In genomic region chr6:29681811-29682210, GRCh38 we compare ENCODE assay signal across 23 cellular contexts. TPM values are rescaled to one million over a fixed set of nuclear protein-coding genes. Genes with fewer than 3 reads are reported as not detected.
DNase-seq lines count a peak whose midpoint lies in the region; ATAC-seq, FAIRE-seq and TF ChIP-seq lines count a peak whose summit lies in the region.
"Had no signal": no experiment of that assay in that cellular context is flagged by ENCODE, and none has a peak within 500 bp of the region (broad histone marks: within the 10 kb centered on the region; RNA-seq: fewer than 3 reads in every experiment).

No MANE protein-coding gene starts in this region.

- TF ChIP-seq CTCF in RWPE2 (IDR thresholded peaks at IDR 0.05; ENCODE audit: poor library complexity, severe bottlenecking) = no peak
- no peak for TF ChIP-seq CTCF in K562 (IDR thresholded peaks at IDR 0.05 in 2 of 3, conservative IDR thresholded peaks at IDR 0.05 in 1 of 3; ENCODE audit: insufficient read depth in 2 of 3, low read depth in 1 of 3, low read length in 3 of 3)

- no peaks in the 10 kb centered on the region for H3K36me3 Mint-ChIP-seq in activated CD8-positive, alpha-beta memory T cell treated with anti-CD3 and anti-CD28 coated beads, Interleukin-2, amount 10 ng/mL, durations not matched to agents 7 days and 5 days
- H3K36me3 Mint-ChIP-seq in stimulated activated naive B cell treated with anti-CD40 and anti-IgM and Interleukin-4, amounts not matched to agents 10 μg/mL and 1 μg/mL and 100 μg/mL, for 72 hours = peaks cover 0 to 7% of the 10 kb centered on the region in 2 donors

- H3K4me1 Mint-ChIP-seq in activated CD8-positive, alpha-beta memory T cell treated with anti-CD3 and anti-CD28 coated beads, Interleukin-2, amount 10 ng/mL, durations not matched to agents 7 days and 5 days = peaks cover 43% of the 10 kb centered on the region
- peaks cover 0 to 8% of the 10 kb centered on the region in 2 donors for H3K4me1 Mint-ChIP-seq in stimulated activated naive B cell treated with anti-CD40 and anti-IgM and Interleukin-4, amounts not matched to agents 10 μg/mL and 1 μg/mL and 100 μg/mL, for 72 hours

- no TSS peak for BruUV-seq in K562 (replicated peaks; lab: Mats Ljungman, UMichigan)

- no peak overlapping the region for H3K4me2 ChIP-seq in K562 (ENCODE audit: insufficient read depth, low read length)

- H3K9me3 ChIP-seq in RWPE2 (ENCODE audit: severe bottlenecking) = no peaks in the 10 kb centered on the region
- no peaks in the 10 kb centered on the region for H3K9me3 ChIP-seq in K562 (replicated peaks; ENCODE audit: control insufficient read depth, insufficient read depth, low read depth, low read length)
- H3K9me3 ChIP-seq: Caco-2, HAP-1 had no signal

- H3K36me3 ChIP-seq in RWPE2 (ENCODE audit: low read depth) (peaks cover 13% of the 10 kb centered on the region), K562 (ENCODE audit: control insufficient read depth, insufficient read depth, low read length) (no peaks in the 10 kb centered on the region)
- H3K36me3 ChIP-seq: HAP-1 had no signal

- no peak for TF ChIP-seq RAD21 in K562 (CRISPR knock-in tag; conservative IDR thresholded peaks at IDR 0.05 in 1 of 2, IDR thresholded peaks at IDR 0.05 in 1 of 2)

- no peaks in the 10 kb centered on the region for H3K79me2 ChIP-seq in K562 (ENCODE audit: control insufficient read depth, insufficient read depth, low read length)

- H3K4me1 ChIP-seq in RWPE2 (ENCODE audit: insufficient read depth, poor library complexity, severe bottlenecking) (peaks cover 32% of the 10 kb centered on the region), K562 (replicated peaks in 1 of 2; ENCODE audit: control insufficient read depth in 2 of 2, insufficient read depth in 2 of 2, low read length in 2 of 2) (peaks cover 0 to 9% of the 10 kb centered on the region in 2 experiments; a peak in 2 of 5 replicates)
- H3K4me1 ChIP-seq: Caco-2, HAP-1 had no signal

- FAIRE-seq in K562 (lab: Jason Lieb, UNC) = peak; percentile 23
- FAIRE-seq: D721Med, G401.6, GM12891, GM18507 had no signal

- no peak overlapping the region for H3K9ac ChIP-seq in K562 (ENCODE audit: insufficient read depth in 1 of 2, low read depth in 2 of 2, low read length in 2 of 2)
- H3K9ac ChIP-seq: GM23248 had no signal

- no peak overlapping the region for H3K27ac Mint-ChIP-seq in activated CD8-positive, alpha-beta memory T cell treated with anti-CD3 and anti-CD28 coated beads, Interleukin-2, amount 10 ng/mL, durations not matched to agents 7 days and 5 days
- H3K27ac Mint-ChIP-seq in stimulated activated naive B cell treated with anti-CD40 and anti-IgM and Interleukin-4, amounts not matched to agents 10 μg/mL and 1 μg/mL and 100 μg/mL, for 72 hours = peak overlapping the region; percentile 14
- H3K27ac Mint-ChIP-seq: CD4-positive, alpha-beta T cell had no signal

- H3K4me3 ChIP-seq in RWPE2 (ENCODE audit: severe bottlenecking) = no peak overlapping the region
- H3K4me3 ChIP-seq in K562 = no peak overlapping the region
- H3K4me3 ChIP-seq: GM23248, HAP-1 had no signal

- in situ Hi-C loops in K562 (cut with MboI) = no loop called here

- H3K27me3 ChIP-seq in RWPE2 (ENCODE audit: insufficient read depth, poor library complexity, severe bottlenecking) = no peaks in the 10 kb centered on the region
- peaks cover 13 to 30% of the 10 kb centered on the region in 2 experiments; a peak in 4 of 5 replicates for H3K27me3 ChIP-seq in K562 (ENCODE audit: control insufficient read depth in 2 of 2, insufficient read depth in 2 of 2, low read length in 2 of 2)

- DNase-seq in activated CD8-positive, alpha-beta memory T cell treated with anti-CD3 and anti-CD28 coated beads, Interleukin-2, amount 10 ng/mL, durations not matched to agents 7 days and 5 days = no peak
- no peak for DNase-seq in activated CD8-positive, alpha-beta memory T cell treated with anti-CD3 and anti-CD28 coated beads, Interleukin-2, amount 50 U/mL, for 48 hours
- no peak for DNase-seq in RWPE2 (ENCODE audit: low spot score)
- no peak for DNase-seq in K562 (ENCODE audit: extremely low read depth in 1 of 4, low spot score in 3 of 4)
- DNase-seq in stimulated activated naive B cell treated with anti-CD40 and anti-IgM and Interleukin-4, amounts not matched to agents 10 μg/mL and 1 μg/mL and 100 μg/mL, for 72 hours = no peak
- DNase-seq in NCI-H82 (lab: John Stamatoyannopoulos, UW) = no peak
- no peak for DNase-seq in SHP77 (lab: John Stamatoyannopoulos, UW)
- DNase-seq: 8988T; Caco-2; CD4-positive, alpha-beta T cell; GM23248 had no signal

- no peak overlapping the region for H2AFZ ChIP-seq in K562 (ENCODE audit: low read depth, low read length)
- H2AFZ ChIP-seq: GM23248 had no signal

- TF ChIP-seq POLR2A in K562 (conservative IDR thresholded peaks at IDR 0.05) = no peak

- intact Hi-C loops in K562 (cut with micrococcal nuclease) = no loop called here

- POLR2A ChIA-PET in K562 (lab: Yijun Ruan, JAX) = interaction anchor here (0.8 kb wide), 1 partner anchor 25 kb away, joined by 5 read pairs; no protein-coding TSS in a partner anchor

- 27% methylated on average over 8 of the region's 8 CpGs for WGBS in K562 (ENCODE audit: insufficient coverage, low coverage, missing lambda C conversion rate)

- no peak for ATAC-seq in activated CD8-positive, alpha-beta memory T cell treated with anti-CD3 and anti-CD28 coated beads, Interleukin-2, amount 10 ng/mL, durations not matched to agents 7 days and 5 days
- ATAC-seq in RWPE2 (ENCODE audit: low read depth) (no peak), K562 (no peak), HG03520 (IDR thresholded peaks at IDR 0.05; ENCODE audit: unreplicated experiment) (no peak)
- ATAC-seq in stimulated activated naive B cell treated with anti-CD40 and anti-IgM and Interleukin-4, amounts not matched to agents 10 μg/mL and 1 μg/mL and 100 μg/mL, for 72 hours (replicated peaks) = no peak

- H3K27ac ChIP-seq in RWPE2 (ENCODE audit: poor library complexity, severe bottlenecking) = peak overlapping the region; percentile 95
- no peak overlapping the region for H3K27ac ChIP-seq in K562 (ENCODE audit: extremely low read depth, low read depth, low read length)
- H3K27ac ChIP-seq: C4-2B, GM23248 had no signal

- CTCF ChIA-PET in activated CD8-positive, alpha-beta memory T cell treated with anti-CD3 and anti-CD28 coated beads, Interleukin-2, amount 10 ng/mL, durations not matched to agents 7 days and 5 days (lab: Charles Lee) = interaction anchor here (0.8 to 2.7 kb wide), 4 partner anchors 15 to 32 kb away, joined by 3 to 14 read pairs (median 10); no protein-coding TSS in a partner anchor
- CTCF ChIA-PET in K562 (lab: Yijun Ruan, JAX; ENCODE audit: low intra/inter-chr PET ratio) = no interaction called here

- peak overlapping the region; percentile 11 for H3K4me3 Mint-ChIP-seq in activated CD8-positive, alpha-beta memory T cell treated with anti-CD3 and anti-CD28 coated beads, Interleukin-2, amount 10 ng/mL, durations not matched to agents 7 days and 5 days
- no peak overlapping the region for H3K4me3 Mint-ChIP-seq in stimulated activated naive B cell treated with anti-CD40 and anti-IgM and Interleukin-4, amounts not matched to agents 10 μg/mL and 1 μg/mL and 100 μg/mL, for 72 hours
- H3K4me3 Mint-ChIP-seq: CD4-positive, alpha-beta T cell had no signal

- no peaks in the 10 kb centered on the region for H3K9me3 Mint-ChIP-seq in activated CD8-positive, alpha-beta memory T cell treated with anti-CD3 and anti-CD28 coated beads, Interleukin-2, amount 10 ng/mL, durations not matched to agents 7 days and 5 days (ENCODE audit: low read depth)
- H3K9me3 Mint-ChIP-seq in stimulated activated naive B cell treated with anti-CD40 and anti-IgM and Interleukin-4, amounts not matched to agents 10 μg/mL and 1 μg/mL and 100 μg/mL, for 72 hours = no peaks in the 10 kb centered on the region
- H3K9me3 Mint-ChIP-seq: CD4-positive, alpha-beta T cell had no signal

- peaks cover 4% of the 10 kb centered on the region for H3K27me3 Mint-ChIP-seq in activated CD8-positive, alpha-beta memory T cell treated with anti-CD3 and anti-CD28 coated beads, Interleukin-2, amount 10 ng/mL, durations not matched to agents 7 days and 5 days
- peaks cover 8 to 23% of the 10 kb centered on the region in 2 donors for H3K27me3 Mint-ChIP-seq in stimulated activated naive B cell treated with anti-CD40 and anti-IgM and Interleukin-4, amounts not matched to agents 10 μg/mL and 1 μg/mL and 100 μg/mL, for 72 hours

- no peaks in the 10 kb centered on the region for H3K9me1 ChIP-seq in K562 (ENCODE audit: control insufficient read depth, insufficient read depth, low read length)

- TF ChIP-seq EP300 in K562 (IDR thresholded peaks at IDR 0.05; ENCODE audit: low read length) = no peak

- H4K20me1 ChIP-seq in K562 (replicated peaks; ENCODE audit: control insufficient read depth, insufficient read depth, low read length) = no peaks in the 10 kb centered on the region

RNA-seq across cellular contexts. Expression of gene ZFP57, which starts 0.9 kb away (rescaled TPM):
- total RNA-seq in activated CD8-positive, alpha-beta memory T cell treated with anti-CD3 and anti-CD28 coated beads, Interleukin-2, amount 10 ng/mL, durations not matched to agents 7 days and 5 days = 10 to 100 TPM; 14.1 to 16.1 TPM
- 0.14 TPM in 1 of 2 replicates, not detected in the other for total RNA-seq in K562 (2011; cell fraction: chromatin; rRNA removed; ENCODE audit: low replicate concordance)
- total RNA-seq in K562 (2011; cell fraction: nucleolus; rRNA removed) = not detected in 2 replicates
- not detected in 2 replicates for total RNA-seq in K562 (2011; cell fraction: nucleoplasm; rRNA removed)
- total RNA-seq in K562 (2014; rRNA removed) (0.20 and 0.23 TPM in 2 replicates), K562 (2014; rRNA removed; fragmentation: Illumina TruSeq; extraction: Trizol) (0.13 and 0.22 TPM in 2 replicates), K562 (2015; rRNA removed; fragmentation: Illumina TruSeq; extraction: Trizol) (0.07 TPM in 1 of 2 replicates, not detected in the other), K562 (2021) (0.13 TPM in 2 replicates)
- polyA plus RNA-seq in K562 (2011; rRNA removed) (0.04 TPM in 1 of 2 replicates, not detected in the other), K562 (2014; fragmentation: Illumina TruSeq; extraction: Trizol) (0.10 and 0.28 TPM in 2 replicates), K562 (2014; fragmentation: Nextera tagmentation; extraction: Ambion mirVana) (under 1 TPM; 0.07 to 0.11 TPM), K562 (2014; rRNA removed) (0.09 and 0.28 TPM in 2 replicates)
- not detected in 2 replicates for polyA plus RNA-seq in K562 (2011; cell fraction: cytosol; rRNA removed)
- not detected in 2 replicates for polyA plus RNA-seq in K562 (2011; cell fraction: nucleus; rRNA removed)
- 0.05 and 0.15 TPM in 2 replicates for polyA plus RNA-seq in K562 (2012)
- polyA minus RNA-seq in K562 (2011; rRNA and poly(A)+ RNA removed) = not detected in 2 replicates
- not detected in 2 replicates for polyA minus RNA-seq in K562 (2011; cell fraction: cytosol; rRNA and poly(A)+ RNA removed)
- polyA minus RNA-seq in K562 (2011; cell fraction: nucleus; rRNA and poly(A)+ RNA removed) = not detected in 2 replicates
- total RNA-seq: A673; Caco-2; CD4-positive, alpha-beta T cell; GM23248; H4; HT-29 had no signal
- polyA plus RNA-seq: AG04450, GM23248 had no signal

RNA-seq across cellular contexts. Expression of gene MOG, which starts 24.9 kb away (rescaled TPM):
- not detected for total RNA-seq in activated CD8-positive, alpha-beta memory T cell treated with anti-CD3 and anti-CD28 coated beads, Interleukin-2, amount 10 ng/mL, durations not matched to agents 7 days and 5 days
- total RNA-seq in K562 (2011; cell fraction: chromatin; rRNA removed; ENCODE audit: low replicate concordance) = 0.48 TPM in 1 of 2 replicates, not detected in the other
- not detected in 2 replicates for total RNA-seq in K562 (2011; cell fraction: nucleolus; rRNA removed)
- 0.15 TPM in 1 of 2 replicates, not detected in the other for total RNA-seq in K562 (2011; cell fraction: nucleoplasm; rRNA removed)
- total RNA-seq in K562 (2014; rRNA removed) = not detected in 2 replicates
- total RNA-seq in K562 (2014; rRNA removed; fragmentation: Illumina TruSeq; extraction: Trizol) = not detected in 2 replicates
- total RNA-seq in K562 (2015; rRNA removed; fragmentation: Illumina TruSeq; extraction: Trizol) = not detected in 2 replicates
- not detected in 2 replicates for total RNA-seq in K562 (2021)
- not detected in 2 replicates for polyA plus RNA-seq in K562 (2011; rRNA removed)
- polyA plus RNA-seq in K562 (2011; cell fraction: cytosol; rRNA removed) = not detected in 2 replicates
- not detected in 2 replicates for polyA plus RNA-seq in K562 (2011; cell fraction: nucleus; rRNA removed)
- not detected in 2 replicates for polyA plus RNA-seq in K562 (2012)
- not detected in 2 replicates for polyA plus RNA-seq in K562 (2014; fragmentation: Illumina TruSeq; extraction: Trizol)
- not detected for polyA plus RNA-seq in K562 (2014; fragmentation: Nextera tagmentation; extraction: Ambion mirVana)
- polyA plus RNA-seq in K562 (2014; rRNA removed) = not detected in 2 replicates
- polyA minus RNA-seq in K562 (2011; rRNA and poly(A)+ RNA removed) = not detected in 2 replicates
- polyA minus RNA-seq in K562 (2011; cell fraction: cytosol; rRNA and poly(A)+ RNA removed) = not detected in 2 replicates
- not detected in 2 replicates for polyA minus RNA-seq in K562 (2011; cell fraction: nucleus; rRNA and poly(A)+ RNA removed)
- total RNA-seq: A673; Caco-2; CD4-positive, alpha-beta T cell; GM23248; H4; HT-29 had no signal
- polyA plus RNA-seq: AG04450, BJ, GM23248 had no signal

RNA-seq across cellular contexts. Expression of gene HLA-F, which starts 41.4 kb away (rescaled TPM):
- total RNA-seq in activated CD8-positive, alpha-beta memory T cell treated with anti-CD3 and anti-CD28 coated beads, Interleukin-2, amount 10 ng/mL, durations not matched to agents 7 days and 5 days = 100 to 1,000 TPM; 300 to 444 TPM
- not detected in 2 replicates for total RNA-seq in K562 (2011; cell fraction: chromatin; rRNA removed; ENCODE audit: low replicate concordance)
- not detected in 2 replicates for total RNA-seq in K562 (2011; cell fraction: nucleolus; rRNA removed)
- total RNA-seq in K562 (2011; cell fraction: nucleoplasm; rRNA removed) = not detected in 2 replicates
- total RNA-seq in K562 (2014; rRNA removed) (not detected in 2 replicates), K562 (2014; rRNA removed; fragmentation: Illumina TruSeq; extraction: Trizol) (not detected in 2 replicates), K562 (2015; rRNA removed; fragmentation: Illumina TruSeq; extraction: Trizol) (not detected in 2 replicates), K562 (2021) (0.40 and 0.89 TPM in 2 replicates)
- polyA plus RNA-seq in K562 (2011; rRNA removed) (not detected in 2 replicates), K562 (2014; fragmentation: Illumina TruSeq; extraction: Trizol) (not detected in 2 replicates), K562 (2014; fragmentation: Nextera tagmentation; extraction: Ambion mirVana) (under 1 TPM; 0.46 to 0.76 TPM), K562 (2014; rRNA removed) (0.15 TPM in 1 of 2 replicates, not detected in the other)
- not detected in 2 replicates for polyA plus RNA-seq in K562 (2011; cell fraction: cytosol; rRNA removed)
- not detected in 2 replicates for polyA plus RNA-seq in K562 (2011; cell fraction: nucleus; rRNA removed)
- 0.43 and 1.1 TPM in 2 replicates for polyA plus RNA-seq in K562 (2012)
- polyA minus RNA-seq in K562 (2011; rRNA and poly(A)+ RNA removed) = not detected in 2 replicates
- not detected in 2 replicates for polyA minus RNA-seq in K562 (2011; cell fraction: cytosol; rRNA and poly(A)+ RNA removed)
- not detected in 2 replicates for polyA minus RNA-seq in K562 (2011; cell fraction: nucleus; rRNA and poly(A)+ RNA removed)
- total RNA-seq: A673 had no signal

RNA-seq across cellular contexts. Expression of gene GABBR1, which starts 48.8 kb away (rescaled TPM):
- 1 to 10 TPM; 6.0 to 8.1 TPM for total RNA-seq in activated CD8-positive, alpha-beta memory T cell treated with anti-CD3 and anti-CD28 coated beads, Interleukin-2, amount 10 ng/mL, durations not matched to agents 7 days and 5 days
- total RNA-seq in K562 (2011; cell fraction: chromatin; rRNA removed; ENCODE audit: low replicate concordance) = 315 and 347 TPM in 2 replicates
- total RNA-seq in K562 (2011; cell fraction: nucleolus; rRNA removed) = 122 and 127 TPM in 2 replicates
- total RNA-seq in K562 (2011; cell fraction: nucleoplasm; rRNA removed) = 213 and 355 TPM in 2 replicates
- total RNA-seq in K562 (2014; rRNA removed) = 8.4 and 13.8 TPM in 2 replicates
- total RNA-seq in K562 (2014; rRNA removed; fragmentation: Illumina TruSeq; extraction: Trizol) = 13.8 and 18.0 TPM in 2 replicates
- 20.8 and 24.1 TPM in 2 replicates for total RNA-seq in K562 (2015; rRNA removed; fragmentation: Illumina TruSeq; extraction: Trizol)
- total RNA-seq in K562 (2021) = 32.0 and 43.6 TPM in 2 replicates
- polyA plus RNA-seq in K562 (2011; rRNA removed) = 32.0 and 38.1 TPM in 2 replicates
- 26.4 and 34.1 TPM in 2 replicates for polyA plus RNA-seq in K562 (2011; cell fraction: cytosol; rRNA removed)
- polyA plus RNA-seq in K562 (2011; cell fraction: nucleus; rRNA removed) = 333 and 428 TPM in 2 replicates
- 38.3 and 56.3 TPM in 2 replicates for polyA plus RNA-seq in K562 (2012)
- 30.7 and 39.5 TPM in 2 replicates for polyA plus RNA-seq in K562 (2014; fragmentation: Illumina TruSeq; extraction: Trizol)
- polyA plus RNA-seq in K562 (2014; fragmentation: Nextera tagmentation; extraction: Ambion mirVana) = 1 to 10 TPM; 2.2 to 2.4 TPM
- polyA plus RNA-seq in K562 (2014; rRNA removed) = 42.1 and 48.3 TPM in 2 replicates
- polyA minus RNA-seq in K562 (2011; rRNA and poly(A)+ RNA removed) = 28.2 and 30.1 TPM in 2 replicates
- 8.6 and 13.7 TPM in 2 replicates for polyA minus RNA-seq in K562 (2011; cell fraction: cytosol; rRNA and poly(A)+ RNA removed)
- 61.4 and 72.4 TPM in 2 replicates for polyA minus RNA-seq in K562 (2011; cell fraction: nucleus; rRNA and poly(A)+ RNA removed)

Comparison
In these comparisons a context has a peak if more than half of its experiments do, and no peak if none do; other contexts are left out.
1. RNA of gene ZFP57, which starts 0.9 kb away (total RNA-seq): 14.1 to 16.1 TPM in activated CD8-positive, alpha-beta memory T cell treated with anti-CD3 and anti-CD28 coated beads, Interleukin-2, amount 10 ng/mL, durations not matched to agents 7 days and 5 days; 0.07 to 0.23 TPM in K562; every median in the first group is over 10 times any median in the second.
2. RNA of gene HLA-F, which starts 41.4 kb away (total RNA-seq): 300 to 444 TPM in activated CD8-positive, alpha-beta memory T cell treated with anti-CD3 and anti-CD28 coated beads, Interleukin-2, amount 10 ng/mL, durations not matched to agents 7 days and 5 days; 0.40 to 0.89 TPM in K562; every median in the first group is over 100 times any median in the second.